In genomic region chr14:104801284-104802119, GRCh38 we compare ENCODE assay signal across 8 cellular contexts. TPM values are rescaled to one million over a fixed set of nuclear protein-coding genes. Genes with fewer than 3 reads are reported as not detected.
DNase-seq lines count a peak whose midpoint lies in the region; ATAC-seq and TF ChIP-seq lines count a peak whose summit lies in the region.

No MANE protein-coding gene starts in this region.

- peak overlapping the region; percentile 35 for H3K27ac Mint-ChIP-seq in MCF 10A (ENCODE audit: low read depth, unreplicated experiment)
- H3K27ac Mint-ChIP-seq in mesothelial cell of epicardium, result peak overlapping the region; percentile 78

- peaks cover 18% of the 10 kb centered on the region for H3K4me1 ChIP-seq in A673 (ENCODE audit: insufficient read depth, low read length, poor library complexity, severe bottlenecking)
- peaks cover 15% of the 10 kb centered on the region; the same call in 1 of the 2 replicates for H3K4me1 ChIP-seq in HUES64 (ENCODE audit: insufficient read depth, low read length)

- H3K27me3 Mint-ChIP-seq in MCF 10A (ENCODE audit: insufficient read depth, unreplicated experiment) (no peaks in the 10 kb centered on the region), mesothelial cell of epicardium (ENCODE audit: low read depth) (peaks cover 12% of the 10 kb centered on the region)

- ATAC-seq in HG03457 (IDR thresholded peaks at IDR 0.05; ENCODE audit: unreplicated experiment), result no peak
- ATAC-seq in HG03520 (IDR thresholded peaks at IDR 0.05; ENCODE audit: unreplicated experiment), result no peak

- H3K4me3 Mint-ChIP-seq in MCF 10A (ENCODE audit: unreplicated experiment) (peak overlapping the region; percentile 76), mesothelial cell of epicardium (peak overlapping the region; percentile 76)

- 30% methylated on average over 55 of the region's 55 CpGs for WGBS in HUES64

- peak overlapping the region; percentile 61 for H3K4me3 ChIP-seq in A673 (ENCODE audit: low read depth, low read length, poor library complexity, severe bottlenecking)
- H3K4me3 ChIP-seq in HUES64 (ENCODE audit: low read length), result peak overlapping the region; percentile 75

- H3K27ac ChIP-seq in A673 (ENCODE audit: low read depth, low read length, poor library complexity, severe bottlenecking) (peak overlapping the region; percentile 2), HUES64 (ENCODE audit: low read depth, low read length) (no peak overlapping the region)

- H3K4me1 Mint-ChIP-seq in MCF 10A (ENCODE audit: insufficient read depth, unreplicated experiment) (no peaks in the 10 kb centered on the region), mesothelial cell of epicardium (peaks cover 19% of the 10 kb centered on the region)

- H3K9ac ChIP-seq in HUES64 (ENCODE audit: low read depth, low read length), result peak overlapping the region; percentile 46; the same call in 1 of the 2 replicates

- no peaks in the 10 kb centered on the region for H3K36me3 ChIP-seq in A673 (ENCODE audit: insufficient read depth, low read length, poor library complexity, severe bottlenecking)
- H3K36me3 ChIP-seq in HUES64 (ENCODE audit: insufficient read depth, low read length), result no peaks in the 10 kb centered on the region

- POLR2A ChIA-PET in A673 (lab: Charles Lee; ENCODE audit: low non-redundant PET) (no interaction called here), MCF 10A (lab: Yijun Ruan, JAX) (interaction anchor here (0.7 to 1.6 kb wide), 8 partner anchors 9 to 170 kb away, joined by 3 to 7 read pairs (median 4); partner anchors contain the start of gene CEP170B)

- H3K36me3 Mint-ChIP-seq in MCF 10A (ENCODE audit: insufficient read depth, unreplicated experiment) (no peaks in the 10 kb centered on the region), mesothelial cell of epicardium (no peaks in the 10 kb centered on the region)

- H3K27me3 ChIP-seq in A673 (replicated peaks; ENCODE audit: insufficient read depth, low read depth, low read length, poor library complexity) (no peaks in the 10 kb centered on the region), HUES64 (ENCODE audit: insufficient read depth, low read length) (peaks cover 61% of the 10 kb centered on the region)

- DNase-seq in A673 (ENCODE audit: low spot score), result no peak
- no peak for DNase-seq in MCF 10A (ENCODE audit: unreplicated experiment)
- DNase-seq in mesothelial cell of epicardium (ENCODE audit: low spot score in 2 of 2, unreplicated experiment in 2 of 2), result no peak
- DNase-seq in NCI-H2107 (lab: John Stamatoyannopoulos, UW), result no peak
- no peak for DNase-seq in stimulated activated CD4-positive, alpha-beta T cell treated with anti-CD3 and anti-CD28 coated beads, Interleukin-2, amount 100 ng/mL, for 48 hours

- no peaks in the 10 kb centered on the region for H3K9me3 ChIP-seq in A673 (ENCODE audit: low read depth, low read length, poor library complexity, severe bottlenecking)
- H3K9me3 ChIP-seq in HUES64 (ENCODE audit: insufficient read depth, low read depth, low read length), result no peaks in the 10 kb centered on the region

- BruUV-seq in A673 (replicated peaks; lab: Mats Ljungman, UMichigan) (no TSS peak), MCF 10A (replicated peaks; lab: Mats Ljungman, UMichigan) (no TSS peak)

- CTCF ChIA-PET in A673 (lab: Charles Lee) (no interaction called here), MCF 10A (lab: Yijun Ruan, JAX) (interaction anchor here (0.7 to 1.0 kb wide), 2 partner anchors 30 to 113 kb away, joined by 3 read pairs; no protein-coding TSS in a partner anchor)

- H3K9me3 Mint-ChIP-seq in MCF 10A (ENCODE audit: unreplicated experiment), result peaks cover 3% of the 10 kb centered on the region
- no peaks in the 10 kb centered on the region for H3K9me3 Mint-ChIP-seq in mesothelial cell of epicardium

- TF ChIP-seq CTCF in A673 (conservative IDR thresholded peaks at IDR 0.05; ENCODE audit: low read depth, low read length) (no peak), MCF 10A (IDR thresholded peaks at IDR 0.05; ENCODE audit: unreplicated experiment) (no peak), mesothelial cell of epicardium (IDR thresholded peaks at IDR 0.05; ENCODE audit: unreplicated experiment) (no peak)

- intact Hi-C loops in A673 (cut with micrococcal nuclease; ENCODE audit: unreplicated experiment), result no loop called here
- intact Hi-C loops in MCF 10A (cut with micrococcal nuclease), result no loop called here

RNA-seq across cellular contexts. Expression of gene ZBTB42, which starts 0.6 kb away (rescaled TPM):
- total RNA-seq in A673 (2021), result 1.4 and 2.1 TPM in 2 replicates
- 1.9 TPM for polyA plus RNA-seq in HUES64 (2013, experiment 1 of 2)
- 2.3 TPM for polyA plus RNA-seq in HUES64 (2013, experiment 2 of 2)
- total RNA-seq in MCF 10A (2022), result 1.0 and 1.2 TPM in 2 replicates
- 5.8 to 6.7 TPM (median 6.2 TPM) in 3 replicates for total RNA-seq in mesothelial cell of epicardium

RNA-seq across cellular contexts. Expression of gene AKT1, which starts 6.0 kb away (rescaled TPM):
- total RNA-seq in A673 (2021) (123 and 142 TPM in 2 replicates), MCF 10A (2022) (83.3 and 96.3 TPM in 2 replicates), mesothelial cell of epicardium (116 to 122 TPM (median 117 TPM) in 3 replicates)
- polyA plus RNA-seq in HUES64 (2013, experiment 1 of 2), result 42.6 TPM
- polyA plus RNA-seq in HUES64 (2013, experiment 2 of 2), result 50.8 TPM

RNA-seq across cellular contexts. Expression of gene SIVA1, which starts 48.6 kb away (rescaled TPM):
- total RNA-seq in A673 (2021) (79.6 and 83.0 TPM in 2 replicates), MCF 10A (2022) (63.3 and 72.7 TPM in 2 replicates), mesothelial cell of epicardium (68.7 to 70.9 TPM (median 70.9 TPM) in 3 replicates)
- polyA plus RNA-seq in HUES64 (2013, experiment 1 of 2), result 136 TPM
- polyA plus RNA-seq in HUES64 (2013, experiment 2 of 2), result 121 TPM
